In the genomic region with DNA sequence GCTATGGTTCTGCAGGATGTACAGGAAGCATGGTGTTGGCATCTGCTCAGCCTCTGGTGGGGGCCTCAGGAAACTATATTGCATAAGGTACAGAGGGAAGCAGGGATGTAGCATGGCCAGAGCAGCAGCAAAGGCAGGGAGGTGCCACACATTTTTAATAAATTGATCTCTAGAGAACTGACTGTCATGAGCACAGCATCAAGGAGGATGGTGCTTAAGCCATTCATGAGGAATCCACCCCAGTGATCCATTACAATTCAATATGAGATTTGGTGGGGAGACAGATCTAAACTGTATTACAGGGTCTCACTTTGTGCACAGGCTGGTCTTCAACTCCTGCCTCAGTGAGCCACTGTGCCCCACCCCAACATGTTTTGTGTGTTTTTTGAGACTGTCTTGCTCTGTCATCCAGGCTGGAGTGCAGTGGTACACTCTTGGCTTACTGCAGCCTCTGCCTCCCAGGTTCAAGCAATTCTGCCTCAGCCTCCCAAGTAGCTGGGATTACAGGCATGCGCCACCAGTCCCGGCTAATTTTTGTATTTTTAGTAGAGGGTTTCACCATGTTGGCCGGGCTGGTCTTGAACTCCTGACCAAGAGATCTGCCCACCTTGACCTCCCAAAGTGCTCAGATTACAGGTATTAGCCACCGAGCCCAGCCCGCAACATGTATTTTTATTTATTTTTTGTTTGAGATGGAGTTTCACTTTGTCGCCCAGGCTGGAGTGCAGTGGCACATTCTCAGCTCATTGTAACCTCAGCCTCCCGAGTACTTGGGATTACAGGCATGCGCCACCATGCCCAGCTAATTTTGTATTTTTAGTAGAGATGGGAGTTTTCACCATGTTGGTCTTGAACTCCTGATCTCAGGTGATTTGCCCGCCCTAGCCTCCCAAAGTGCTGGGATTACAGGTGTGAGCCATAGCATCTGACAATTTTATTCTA, we compare ENCODE assay signal across 8 cellular contexts. TPM values are rescaled to one million over a fixed set of nuclear protein-coding genes. Genes with fewer than 3 reads are reported as not detected.
A peak's percentile ranks its signal among the peaks of the same experiment; 100 is the strongest.
DNase-seq lines count a peak whose midpoint lies in the region; ATAC-seq and TF ChIP-seq lines count a peak whose summit lies in the region.
"Had no signal": no experiment of that assay in that cellular context is flagged by ENCODE, and none has a peak within 500 bp of the region (broad histone marks: within the 10 kb centered on the region; RNA-seq: fewer than 3 reads in every experiment).

No MANE protein-coding gene starts in this region.

- peaks cover 76% of the 10 kb centered on the region for H3F3A ChIP-seq in GM23338 (replicated peaks; ENCODE audit: low read depth)

- ATAC-seq in GM23338 (no peak), GM21526 (IDR thresholded peaks at IDR 0.05; ENCODE audit: low FRiP score, unreplicated experiment) (no peak)

- peak overlapping the region; percentile 97 for H3K4me3 Mint-ChIP-seq in GM23338

- peaks cover 7% of the 10 kb centered on the region; the same call in 1 of the 3 replicates for H3K9me3 Mint-ChIP-seq in GM23338

- no peaks in the 10 kb centered on the region for H3K9me3 ChIP-seq in SJCRH30 (replicated peaks)
- H3K9me3 ChIP-seq in esophagus squamous epithelium = no peaks in the 10 kb centered on the region
- H3K9me3 ChIP-seq in skeletal muscle satellite cell (replicated peaks; ENCODE audit: low read length) = no peaks in the 10 kb centered on the region
- H3K9me3 ChIP-seq: testis had no signal

- TF ChIP-seq POLR2A in esophagus squamous epithelium (IDR thresholded peaks at IDR 0.05) = no peak

- H3K36me3 ChIP-seq in GM23338 (ENCODE audit: insufficient read depth) (peaks cover 50% of the 10 kb centered on the region), SJCRH30 (peaks cover 51% of the 10 kb centered on the region), esophagus squamous epithelium (peaks cover 11 to 53% (median 35%) of the 10 kb centered on the region in 3 donors), skeletal muscle satellite cell (ENCODE audit: insufficient read depth, low read length) (peaks cover 52% of the 10 kb centered on the region)

- 72 to 82% methylated on average over 7 to 9 of the region's 9 CpGs for WGBS in esophagus squamous epithelium, 2 donors

- H3K4me3 ChIP-seq in GM23338 (peak overlapping the region; percentile 84), SJCRH30 (peak overlapping the region; percentile 93), esophagus squamous epithelium (peak overlapping the region in 3 of 4 donors; percentile 81 to 90 (median 90)), skeletal muscle satellite cell (ENCODE audit: low read length) (peak overlapping the region; percentile 97)
- H3K4me3 ChIP-seq: testis had no signal

- no peak overlapping the region for H2AFZ ChIP-seq in GM23338

- DNase-seq in GM23338 (ENCODE audit: low spot score) (no peak), SJCRH30 (no peak), esophagus squamous epithelium (lab: John Stamatoyannopoulos, UW) (no peak), NCI-H2227 (lab: John Stamatoyannopoulos, UW; ENCODE audit: unreplicated experiment) (no peak), DMS79 treated with DMSO at 0.1 percent for 48 hours (lab: John Stamatoyannopoulos, UW) (no peak)
- DNase-seq: testis had no signal

- peak overlapping the region; percentile 83 for H3K27ac ChIP-seq in GM23338 (ENCODE audit: low read depth)
- H3K27ac ChIP-seq in SJCRH30 = no peak overlapping the region
- H3K27ac ChIP-seq in esophagus squamous epithelium = peak overlapping the region; percentile 69 to 98 (median 94)

- H3K79me2 ChIP-seq in GM23338 (replicated peaks; ENCODE audit: insufficient read depth) = peaks cover 43% of the 10 kb centered on the region

- H3K4me1 Mint-ChIP-seq in GM23338 = peaks cover 26% of the 10 kb centered on the region

- H3K9ac ChIP-seq in skeletal muscle satellite cell (ENCODE audit: low read depth, low read length) = peak overlapping the region; percentile 99

- H3K27ac Mint-ChIP-seq in GM23338 = peak overlapping the region; percentile 98

- H3K4me2 ChIP-seq in GM23338 (peak overlapping the region; percentile 99), skeletal muscle satellite cell (ENCODE audit: low read length) (peak overlapping the region; percentile 95)

- intact Hi-C loops in esophagus squamous epithelium (cut with DNase I) = loop anchor here (10.0 kb wide), 2 partner anchors 103 to 153 kb away; partner anchors contain the start of genes CLIC1 and LY6G5C

- TF ChIP-seq CTCF in GM23338 (conservative IDR thresholded peaks at IDR 0.05; ENCODE audit: low read depth in 2 of 2) (no peak), esophagus squamous epithelium (IDR thresholded peaks at IDR 0.05) (no peak)

- H3K27me3 Mint-ChIP-seq in GM23338 (ENCODE audit: insufficient read depth, low read depth, poor library complexity) = peaks cover 24% of the 10 kb centered on the region

- H4K20me1 ChIP-seq in GM23338 (replicated peaks; ENCODE audit: insufficient read depth) = peaks cover 40% of the 10 kb centered on the region

- peaks cover 70% of the 10 kb centered on the region for H3K36me3 Mint-ChIP-seq in GM23338 (ENCODE audit: low read depth)

- no peaks in the 10 kb centered on the region for H3K27me3 ChIP-seq in GM23338 (ENCODE audit: insufficient read depth)
- H3K27me3 ChIP-seq in SJCRH30 = no peaks in the 10 kb centered on the region
- H3K27me3 ChIP-seq in esophagus squamous epithelium = no peaks in the 10 kb centered on the region
- no peaks in the 10 kb centered on the region for H3K27me3 ChIP-seq in skeletal muscle satellite cell (ENCODE audit: control insufficient read depth, insufficient read depth, low read length)
- H3K27me3 ChIP-seq: testis had no signal

- H3K4me1 ChIP-seq in GM23338 (ENCODE audit: insufficient read depth) (peaks cover 21% of the 10 kb centered on the region), SJCRH30 (peaks cover 9% of the 10 kb centered on the region), esophagus squamous epithelium (peaks cover 16 to 55% (median 38%) of the 10 kb centered on the region in 3 donors), skeletal muscle satellite cell (ENCODE audit: control insufficient read depth, insufficient read depth, low read length) (peaks cover 25% of the 10 kb centered on the region)

- H3K9me2 ChIP-seq in GM23338 (ENCODE audit: insufficient read depth) = no peaks in the 10 kb centered on the region

TF ChIP-seq in GM23338, 12 proteins besides CTCF, POLR2A, EP300 and RAD21 (continues in another document):
- TF ChIP-seq POLR2AphosphoS5 (IDR thresholded peaks at IDR 0.05; ENCODE audit: low read depth) (peak; percentile 12; the same call in 1 of the 2 replicates), EZH2 (IDR thresholded peaks at IDR 0.05; ENCODE audit: low read depth, unreplicated experiment) (no peak), STAT1 (IDR thresholded peaks at IDR 0.05; ENCODE audit: unreplicated experiment) (no peak), EZH2phosphoT487 (IDR thresholded peaks at IDR 0.05; ENCODE audit: unreplicated experiment) (no peak), JUNB (IDR thresholded peaks at IDR 0.05; ENCODE audit: unreplicated experiment) (no peak)

RNA-seq across cellular contexts. Expression of gene HSPA1B, which starts 10.3 kb away (rescaled TPM):
- total RNA-seq in GM23338 (2014; rRNA removed; shearing (Covaris generic)) = 102 and 113 TPM in 2 replicates
- polyA plus RNA-seq in GM23338 (2016; fragmentation: Nextera tagmentation; extraction: Ambion mirVana) = 25.9 and 31.7 TPM in 2 replicates
- 106 and 118 TPM in 2 replicates for total RNA-seq in SJCRH30 (2014; rRNA removed; shearing (Covaris generic))
- 100 to 1,000 TPM; 209 to 553 (median 252) TPM for total RNA-seq in esophagus squamous epithelium
- 104 and 107 TPM in 2 replicates for total RNA-seq in skeletal muscle satellite cell (2012; rRNA removed)

RNA-seq across cellular contexts. Expression of gene HSPA1A, which starts 22.5 kb away (rescaled TPM):
- total RNA-seq in GM23338 (2014; rRNA removed; shearing (Covaris generic)) = 57.1 and 58.3 TPM in 2 replicates
- 36.1 and 39.1 TPM in 2 replicates for polyA plus RNA-seq in GM23338 (2016; fragmentation: Nextera tagmentation; extraction: Ambion mirVana)
- total RNA-seq in SJCRH30 (2014; rRNA removed; shearing (Covaris generic)) = 0.56 TPM in 1 of 2 replicates, not detected in the other
- total RNA-seq in esophagus squamous epithelium = 100 to 1,000 TPM; 158 to 362 (median 223) TPM
- total RNA-seq in skeletal muscle satellite cell (2012; rRNA removed) = 42.2 and 44.6 TPM in 2 replicates

RNA-seq across cellular contexts. Expression of gene HSPA1L, which starts 22.8 kb away (rescaled TPM):
- total RNA-seq in GM23338 (2014; rRNA removed; shearing (Covaris generic)) = 0.50 and 0.83 TPM in 2 replicates
- 0.44 and 0.49 TPM in 2 replicates for polyA plus RNA-seq in GM23338 (2016; fragmentation: Nextera tagmentation; extraction: Ambion mirVana)
- total RNA-seq in SJCRH30 (2014; rRNA removed; shearing (Covaris generic)) = 0.10 and 0.14 TPM in 2 replicates
- total RNA-seq in esophagus squamous epithelium = under 1 TPM; 0.35 to 0.97 (median 0.57) TPM
- total RNA-seq in skeletal muscle satellite cell (2012; rRNA removed) = 0.44 and 0.76 TPM in 2 replicates

RNA-seq across cellular contexts. Expression of gene NEU1, which starts 24.7 kb away (rescaled TPM):
- 41.1 and 47.4 TPM in 2 replicates for total RNA-seq in GM23338 (2014; rRNA removed; shearing (Covaris generic))
- polyA plus RNA-seq in GM23338 (2016; fragmentation: Nextera tagmentation; extraction: Ambion mirVana) = 31.4 and 32.3 TPM in 2 replicates
- total RNA-seq in SJCRH30 (2014; rRNA removed; shearing (Covaris generic)) = 21.2 and 23.3 TPM in 2 replicates
- total RNA-seq in esophagus squamous epithelium = 10 to 100 TPM; 13.6 to 23.6 (median 17.3) TPM
- 37.8 and 58.8 TPM in 2 replicates for total RNA-seq in skeletal muscle satellite cell (2012; rRNA removed)

RNA-seq across cellular contexts. Expression of gene LSM2, which starts 31.1 kb away (rescaled TPM):
- total RNA-seq in GM23338 (2014; rRNA removed; shearing (Covaris generic)) = 93.5 and 106 TPM in 2 replicates
- polyA plus RNA-seq in GM23338 (2016; fragmentation: Nextera tagmentation; extraction: Ambion mirVana) = 140 and 143 TPM in 2 replicates
- 90.1 and 106 TPM in 2 replicates for total RNA-seq in SJCRH30 (2014; rRNA removed; shearing (Covaris generic))
- 10 to 100 TPM; 27.1 to 70.8 (median 36.6) TPM for total RNA-seq in esophagus squamous epithelium
- total RNA-seq in skeletal muscle satellite cell (2012; rRNA removed) = 46.1 and 49.7 TPM in 2 replicates

Comparison
In these comparisons a context has a peak if more than half of its experiments do, and no peak if none do; other contexts are left out.
1. RNA of gene HSPA1A, which starts 22.5 kb away (total RNA-seq): 158 to 362 TPM in esophagus squamous epithelium and 57.1 to 58.3 TPM in GM23338; 0.56 TPM in SJCRH30; every median in the first group is over 10 times any median in the second.
2. Peak in every context shown above with its lines, with median percentiles within 50 percentile points of each other: H3K4me3 ChIP-seq.